In the genomic region with DNA sequence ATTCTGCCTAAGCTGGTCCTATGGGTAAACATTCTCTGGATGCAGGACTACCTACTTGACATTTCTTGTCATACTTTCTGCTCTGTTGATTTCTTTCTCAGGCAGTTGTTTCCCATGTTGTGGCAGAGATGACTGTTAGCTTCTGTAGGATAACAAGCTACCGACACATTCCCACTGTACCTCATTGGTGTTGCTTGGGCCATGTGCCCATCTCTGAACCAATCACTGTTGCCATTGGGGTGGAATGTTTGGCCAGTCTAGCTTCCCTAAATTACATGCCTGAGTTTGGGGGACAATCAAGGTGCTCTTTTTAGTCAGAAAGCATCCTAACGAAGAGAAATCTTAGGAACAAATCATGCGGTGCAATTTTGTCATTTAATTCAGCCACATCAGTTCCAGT, we compare ENCODE assay signal across 23 cellular contexts.
"Had no signal": no experiment of that assay in that cellular context is flagged by ENCODE, and none has a peak within 500 bp of the region (broad histone marks: within the 10 kb centered on the region; RNA-seq: fewer than 3 reads in every experiment).

No MANE protein-coding gene starts in this region.

- ATAC-seq: activated CD4-positive, CD25-positive, alpha-beta regulatory T cell treated with anti-CD3 and anti-CD28 coated beads, Interleukin-2, amount 50 U/mL, for 24 hours; activated CD8-positive, alpha-beta T cell treated with anti-CD3 and anti-CD28 coated beads for 36 hours; activated T-cell treated with anti-CD3 and anti-CD28 coated beads, Interleukin-2, amount 50 U/mL, for 72 hours had no signal

- H3K4me3 ChIP-seq: cardiac muscle cell had no signal

- H3K27me3 ChIP-seq: brain microvascular endothelial cell, cardiac muscle cell had no signal

- H3K27ac ChIP-seq: brain microvascular endothelial cell, cardiac muscle cell, WERI-Rb-1 had no signal

- H3K36me3 ChIP-seq: brain microvascular endothelial cell, cardiac muscle cell, WERI-Rb-1 had no signal

- DNase-seq: activated CD4-positive, alpha-beta T cell treated with anti-CD3 and anti-CD28 coated beads for 4 hours; activated CD8-positive, alpha-beta memory T cell treated with anti-CD3 and anti-CD28 coated beads, Interleukin-2, amount 50 U/mL, for 4 hours; activated CD8-positive, alpha-beta T cell treated with anti-CD3 and anti-CD28 coated beads for 36 hours; activated gamma-delta T cell treated with Interleukin-2 at 50 U/mL for 16 hours; activated naive CD4-positive, alpha-beta T cell treated with anti-CD3 and anti-CD28 coated beads, Interleukin-2, amount 10 ng/mL, durations not matched to agents 7 days and 5 days; activated naive CD8-positive, alpha-beta T cell treated with anti-CD3 and anti-CD28 coated beads for 36 hours; activated T-cell treated with anti-CD3 and anti-CD28 coated beads, Interleukin-2, amount 50 U/mL, for 72 hours; brain microvascular endothelial cell; cerebellar nuclear complex; NCI-H1048; NCI-H146; NCI-H187 treated with DMSO at 0.1 percent for 48 hours; NCI-H2171; NCI-H226; NCI-H510A; NCI-H526 treated with DMSO at 0.1 percent for 48 hours; NCI-H82; SIG-M5; T-helper 2 cell; T1000; WERI-Rb-1 had no signal
